In genomic region chr12:10715491-10715890, GRCh38 we compare ENCODE assay signal across 21 cellular contexts. TPM values are rescaled to one million over a fixed set of nuclear protein-coding genes. Genes with fewer than 3 reads are reported as not detected.
DNase-seq lines count a peak whose midpoint lies in the region; ATAC-seq and TF ChIP-seq lines count a peak whose summit lies in the region.
"Had no signal": no experiment of that assay in that cellular context is flagged by ENCODE, and none has a peak within 500 bp of the region (broad histone marks: within the 10 kb centered on the region; RNA-seq: fewer than 3 reads in every experiment).

No MANE protein-coding gene starts in this region.

- TF ChIP-seq CTCF in VCaP (conservative IDR thresholded peaks at IDR 0.05) (no peak), tibial artery (IDR thresholded peaks at IDR 0.05) (no peak), tibial nerve (IDR thresholded peaks at IDR 0.05) (no peak), gastroesophageal sphincter (IDR thresholded peaks at IDR 0.05) (no peak)

- no peak for TF ChIP-seq EP300 in tibial nerve (IDR thresholded peaks at IDR 0.05)
- TF ChIP-seq EP300 in gastroesophageal sphincter (IDR thresholded peaks at IDR 0.05), result no peak

- H3K36me3 ChIP-seq in esophagus (ENCODE audit: control insufficient read depth in 2 of 2, insufficient read depth in 2 of 2, low read length in 1 of 2), result peaks cover 3% of the 10 kb centered on the region in 2 donors
- H3K36me3 ChIP-seq in tibial artery, result peaks cover 47 to 54% (median 51%) of the 10 kb centered on the region in 3 donors
- H3K36me3 ChIP-seq in tibial nerve, result peaks cover 0 to 52% (median 0%) of the 10 kb centered on the region in 3 donors
- H3K36me3 ChIP-seq in gastroesophageal sphincter, result peaks cover under 1 to 55% of the 10 kb centered on the region in 2 donors

- 75 to 82% methylated on average over 6 of the region's 6 CpGs for WGBS in esophagus, 2 donors
- WGBS in tibial nerve, 2 donors, result 94 to 96% methylated on average over 6 of the region's 6 CpGs
- WGBS in gastroesophageal sphincter (ENCODE audit: low coverage in 1 of 2), 2 donors, result 92 to 100% methylated on average over 5 to 6 of the region's 6 CpGs

- H3K9me3 Mint-ChIP-seq in activated naive CD4-positive, alpha-beta T cell treated with anti-CD3 and anti-CD28 coated beads, Interleukin-2, amount 50 U/mL, for 24 hours, result no peaks in the 10 kb centered on the region
- H3K9me3 Mint-ChIP-seq: H9 had no signal

- peak overlapping the region; percentile 97 for H3K27ac ChIP-seq in VCaP
- peak overlapping the region; percentile 68 to 85 for H3K27ac ChIP-seq in esophagus (ENCODE audit: low read depth in 2 of 2, low read length in 1 of 2)
- H3K27ac ChIP-seq in tibial artery, result peak overlapping the region; percentile 14 to 60
- H3K27ac ChIP-seq in tibial nerve, result peak overlapping the region in 1 of 4 donors; percentile 99
- H3K27ac ChIP-seq in gastroesophageal sphincter, result no peak overlapping the region
- H3K27ac ChIP-seq: colonic mucosa, WERI-Rb-1 had no signal

- H3K9me3 ChIP-seq in esophagus (ENCODE audit: control insufficient read depth in 2 of 2, insufficient read depth in 1 of 2, low read depth in 1 of 2, low read length in 1 of 2) (no peaks in the 10 kb centered on the region), tibial artery (no peaks in the 10 kb centered on the region), tibial nerve (no peaks in the 10 kb centered on the region), gastroesophageal sphincter (no peaks in the 10 kb centered on the region)
- H3K9me3 ChIP-seq: colonic mucosa, heart left ventricle, sigmoid colon had no signal

- H3K27ac Mint-ChIP-seq in activated naive CD4-positive, alpha-beta T cell treated with anti-CD3 and anti-CD28 coated beads, Interleukin-2, amount 50 U/mL, for 24 hours, result peak overlapping the region; percentile 8
- H3K27ac Mint-ChIP-seq: H9 had no signal

- peaks cover 14% of the 10 kb centered on the region for H3K36me3 Mint-ChIP-seq in activated naive CD4-positive, alpha-beta T cell treated with anti-CD3 and anti-CD28 coated beads, Interleukin-2, amount 50 U/mL, for 24 hours

- intact Hi-C loops in tibial artery (cut with DNase I; ENCODE audit: low total_unique reads), result no loop called here

- TF ChIP-seq POLR2A in tibial nerve (IDR thresholded peaks at IDR 0.05), result no peak
- TF ChIP-seq POLR2A in gastroesophageal sphincter (IDR thresholded peaks at IDR 0.05), result no peak

- peaks cover 29% of the 10 kb centered on the region for H3K4me1 Mint-ChIP-seq in activated naive CD4-positive, alpha-beta T cell treated with anti-CD3 and anti-CD28 coated beads, Interleukin-2, amount 50 U/mL, for 24 hours

- ATAC-seq in gastroesophageal sphincter, result no peak
- ATAC-seq: heart left ventricle, PC-3 had no signal

- H3K4me3 ChIP-seq in esophagus (ENCODE audit: low read depth in 1 of 2, low read length in 2 of 2) (no peak overlapping the region), tibial artery (no peak overlapping the region), tibial nerve (no peak overlapping the region), gastroesophageal sphincter (no peak overlapping the region)
- H3K4me3 ChIP-seq: colonic mucosa, sigmoid colon had no signal

- no peaks in the 10 kb centered on the region for H3K27me3 ChIP-seq in esophagus (ENCODE audit: control insufficient read depth in 1 of 2, insufficient read depth in 2 of 2, low read length in 2 of 2)
- H3K27me3 ChIP-seq in tibial artery, result no peaks in the 10 kb centered on the region
- H3K27me3 ChIP-seq in tibial nerve, result no peaks in the 10 kb centered on the region
- H3K27me3 ChIP-seq in gastroesophageal sphincter, result no peaks in the 10 kb centered on the region
- H3K27me3 ChIP-seq: colonic mucosa, heart left ventricle, sigmoid colon had no signal

- H3K4me1 ChIP-seq in esophagus (ENCODE audit: control insufficient read depth in 2 of 2, insufficient read depth in 2 of 2, low read length in 1 of 2) (no peaks in the 10 kb centered on the region), tibial artery (peaks cover 0 to 47% (median 36%) of the 10 kb centered on the region in 4 donors), tibial nerve (peaks cover 0 to 50% (median 30%) of the 10 kb centered on the region in 4 donors), gastroesophageal sphincter (peaks cover 4 to 53% (median 29%) of the 10 kb centered on the region in 3 donors)
- H3K4me1 ChIP-seq: colonic mucosa had no signal

- peaks cover 12% of the 10 kb centered on the region for H3K27me3 Mint-ChIP-seq in activated naive CD4-positive, alpha-beta T cell treated with anti-CD3 and anti-CD28 coated beads, Interleukin-2, amount 50 U/mL, for 24 hours

- no peak for DNase-seq in activated naive CD4-positive, alpha-beta T cell (lab: John Stamatoyannopoulos, UW)
- DNase-seq in tibial artery, result no peak
- no peak for DNase-seq in tibial nerve (ENCODE audit: low spot score in 2 of 2)
- DNase-seq in NK-92 treated with Interleukin-12 subunit alpha and Interleukin-12 subunit beta, amount 100 ng/mL, for 24 hours (lab: John Stamatoyannopoulos, UW), result no peak
- DNase-seq: activated T-cell treated with anti-CD3 and anti-CD28 coated beads for 4 hours; aorta; colonic mucosa; COR-L47; H9; heart left ventricle; islet precursor cell; NCI-H2029 treated with DMSO at 0.1 percent for 48 hours; NCI-H524; PC-3; sigmoid colon; stimulated activated CD4-positive, alpha-beta T cell treated with anti-CD3 and anti-CD28 coated beads, Interleukin-4, amount 100 ng/mL, for 24 hours; WERI-Rb-1 had no signal

- H3K4me3 Mint-ChIP-seq in activated naive CD4-positive, alpha-beta T cell treated with anti-CD3 and anti-CD28 coated beads, Interleukin-2, amount 50 U/mL, for 24 hours, result peak overlapping the region; percentile 20
- H3K4me3 Mint-ChIP-seq: H9 had no signal

RNA-seq across cellular contexts. Expression of gene YBX3, which starts 7.6 kb away (rescaled TPM):
- 100 to 1,000 TPM; 399 to 433 TPM for polyA plus RNA-seq in esophagus
- 100 to 1,000 TPM; 264 to 714 (median 382) TPM for total RNA-seq in tibial nerve
- total RNA-seq in gastroesophageal sphincter, result 100 to 1,000 TPM; 283 to 649 (median 523) TPM

RNA-seq across cellular contexts. Expression of gene STYK1, which starts 41.6 kb away (rescaled TPM):
- polyA plus RNA-seq in esophagus, result 1 to 10 TPM; 5.4 to 7.0 TPM
- total RNA-seq in tibial nerve (under 1 TPM in 1 of 4 donors, not detected in 3; 0.44 TPM), gastroesophageal sphincter (under 1 TPM in 3 of 4 donors, not detected in 1; 0.40 to 0.77 (median 0.62) TPM)

Comparison
In these comparisons a context has a peak if more than half of its experiments do, and no peak if none do; other contexts are left out.
1. H3K27ac ChIP-seq: peak in VCaP (single experiment), esophagus (2 of 2) and tibial artery (2 of 2); none in gastroesophageal sphincter (0 of 4).